9 cellular contexts compared by ENCODE assay signal in genomic region chr2:102826904-102827303, GRCh38.
DNase-seq lines count a peak whose midpoint lies in the region; ATAC-seq, FAIRE-seq and TF ChIP-seq lines count a peak whose summit lies in the region.
"Had no signal": no experiment of that assay in that cellular context is flagged by ENCODE, and none has a peak within 500 bp of the region (broad histone marks: within the 10 kb centered on the region; RNA-seq: fewer than 3 reads in every experiment).

No MANE protein-coding gene starts in this region.

- intact Hi-C loops in natural killer cell (cut with micrococcal nuclease), result no loop called here

- H3K27me3 ChIP-seq in small intestine (ENCODE audit: control insufficient read depth in 2 of 2, insufficient read depth in 2 of 2, low read length in 2 of 2), result no peaks in the 10 kb centered on the region

- no peak overlapping the region for H3K27ac Mint-ChIP-seq in natural killer cell
- H3K27ac Mint-ChIP-seq: progenitor cell of endocrine pancreas had no signal

- no peaks in the 10 kb centered on the region for H3K36me3 ChIP-seq in small intestine (ENCODE audit: control insufficient read depth in 2 of 2, insufficient read depth in 2 of 2, low read length in 2 of 2)

- H3K4me3 Mint-ChIP-seq in natural killer cell, result no peak overlapping the region

- H3K4me1 Mint-ChIP-seq in natural killer cell, result no peaks in the 10 kb centered on the region

- H3K4me3 ChIP-seq in small intestine (ENCODE audit: low read depth in 1 of 2, low read length in 2 of 2), result no peak overlapping the region

- no peak for FAIRE-seq in small intestine (lab: Jason Lieb, UNC)

- ATAC-seq in natural killer cell, result no peak
- no peak for ATAC-seq in GM18870 (IDR thresholded peaks at IDR 0.05; ENCODE audit: unreplicated experiment)

- WGBS in small intestine, 3 donors, result 43 to 68% (median 60%) methylated on average over 5 of the region's 5 CpGs

- DNase-seq in HT1080 (ENCODE audit: low read depth) (peak; percentile 16), NCI-H446 treated with DMSO at 0.1 percent for 48 hours (lab: John Stamatoyannopoulos, UW) (peak; percentile 81), dedifferentiated amniotic fluid mesenchymal stem cell (ENCODE audit: extremely low spot score) (peak; percentile 42), retina (peak; percentile 47), natural killer cell (no peak), small intestine (no peak)
- DNase-seq in activated CD4-positive, alpha-beta T cell treated with anti-CD3 and anti-CD28 coated beads for 4 hours, result no peak

- TF ChIP-seq CTCF in natural killer cell (IDR thresholded peaks at IDR 0.05), result no peak

- H3K27me3 Mint-ChIP-seq in natural killer cell (ENCODE audit: low read depth in 2 of 2), result peaks cover 0 to 4% of the 10 kb centered on the region in 2 donors
- H3K27me3 Mint-ChIP-seq: progenitor cell of endocrine pancreas had no signal

- H3K4me1 ChIP-seq in small intestine (ENCODE audit: control insufficient read depth in 2 of 2, insufficient read depth in 1 of 2, low read depth in 1 of 2, low read length in 1 of 2), result no peaks in the 10 kb centered on the region

- H3K36me3 Mint-ChIP-seq in natural killer cell, result no peaks in the 10 kb centered on the region

- no peak overlapping the region for H3K27ac ChIP-seq in small intestine (ENCODE audit: low read depth in 1 of 2, low read length in 1 of 2)

- H3K9me3 ChIP-seq in small intestine (ENCODE audit: control insufficient read depth, low read depth), result no peaks in the 10 kb centered on the region

- no peaks in the 10 kb centered on the region for H3K9me3 Mint-ChIP-seq in natural killer cell

Comparison
In these comparisons a context has a peak if more than half of its experiments do, and no peak if none do; other contexts are left out.
1. DNase-seq: peak in HT1080 (single experiment), NCI-H446 treated with DMSO at 0.1 percent for 48 hours (single experiment), dedifferentiated amniotic fluid mesenchymal stem cell (single experiment) and retina (single experiment); none in activated CD4-positive, alpha-beta T cell treated with anti-CD3 and anti-CD28 coated beads for 4 hours (0 of 2), natural killer cell (single experiment) and small intestine (single experiment).